In genomic region chr17:45228121-45228941, GRCh38 we compare ENCODE assay signal across 10 cellular contexts. TPM values are rescaled to one million over a fixed set of nuclear protein-coding genes. Genes with fewer than 3 reads are reported as not detected.
DNase-seq lines count a peak whose midpoint lies in the region; FAIRE-seq and TF ChIP-seq lines count a peak whose summit lies in the region.
"Had no signal": no experiment of that assay in that cellular context is flagged by ENCODE, and none has a peak within 500 bp of the region (broad histone marks: within the 10 kb centered on the region; RNA-seq: fewer than 3 reads in every experiment).

No MANE protein-coding gene starts in this region.

- H3K4me3 ChIP-seq in duodenal mucosa (ENCODE audit: low read depth in 1 of 2, low read length in 2 of 2) (peak overlapping the region; percentile 9 to 54), rectal smooth muscle tissue (ENCODE audit: low read length) (no peak overlapping the region)

- FAIRE-seq in GM12892 (lab: Jason Lieb, UNC) = no peak

- H3K27me3 ChIP-seq in duodenal mucosa (ENCODE audit: control insufficient read depth in 1 of 2, insufficient read depth in 2 of 2, low read length in 2 of 2) (peaks cover 0 to 3% of the 10 kb centered on the region in 2 donors), rectal smooth muscle tissue (ENCODE audit: control insufficient read depth, insufficient read depth, low read length) (no peaks in the 10 kb centered on the region)

- TF ChIP-seq POLR2A in GM12892 (IDR thresholded peaks at IDR 0.05; ENCODE audit: low read depth, low read length) = peak; percentile 35; the same call in 1 of the 2 replicates

- H3K9me3 ChIP-seq in duodenal mucosa (ENCODE audit: control insufficient read depth in 1 of 2, low read length in 2 of 2) = no peaks in the 10 kb centered on the region

- H3K27ac ChIP-seq in duodenal mucosa (ENCODE audit: low read depth, low read length) (peak overlapping the region; percentile 75), rectal smooth muscle tissue (ENCODE audit: low read depth, low read length) (peak overlapping the region; percentile 48)

- H3K9ac ChIP-seq in duodenal mucosa (ENCODE audit: low read depth in 1 of 2, low read length in 2 of 2) = peak overlapping the region; percentile 49 to 60
- peak overlapping the region; percentile 19 for H3K9ac ChIP-seq in rectal smooth muscle tissue (ENCODE audit: low read length)

- DNase-seq in GM12892 (ENCODE audit: insufficient read length) (peak; percentile 14), RPMI7951 (ENCODE audit: low read depth) (peak; percentile 31), globus pallidus (ENCODE audit: low spot score) (no peak), NCI-H2196 (lab: John Stamatoyannopoulos, UW; ENCODE audit: unreplicated experiment) (no peak), HuH-7.5 (ENCODE audit: low spot score) (no peak), OCI-M1 (lab: John Stamatoyannopoulos, UW) (no peak)
- DNase-seq: NCI-H510A treated with DMSO at 0.1 percent for 48 hours had no signal

- H3K4me1 ChIP-seq in duodenal mucosa (ENCODE audit: control insufficient read depth in 1 of 2, insufficient read depth in 2 of 2, low read length in 2 of 2) (peaks cover 55 to 76% of the 10 kb centered on the region in 2 donors), rectal smooth muscle tissue (ENCODE audit: control insufficient read depth, insufficient read depth, low read length) (peaks cover 2% of the 10 kb centered on the region)

- H3K36me3 ChIP-seq in duodenal mucosa (ENCODE audit: control insufficient read depth in 1 of 2, insufficient read depth in 2 of 2, low read length in 2 of 2) = no peaks in the 10 kb centered on the region
- H3K36me3 ChIP-seq in rectal smooth muscle tissue (ENCODE audit: control insufficient read depth, insufficient read depth, low read length) = no peaks in the 10 kb centered on the region

RNA-seq across cellular contexts. Expression of gene FMNL1, which starts 6.6 kb away (rescaled TPM):
- 54.8 TPM for polyA plus RNA-seq in GM12892 (2012; ENCODE audit: missing spikeins)
- 10.3 and 13.1 TPM in 2 replicates for total RNA-seq in RPMI7951 (2014; rRNA removed; shearing (Covaris generic))

RNA-seq across cellular contexts. Expression of gene SPATA32, which starts 33.6 kb away (rescaled TPM):
- 0.74 TPM for polyA plus RNA-seq in GM12892 (2012; ENCODE audit: missing spikeins)
- not detected in 2 replicates for total RNA-seq in RPMI7951 (2014; rRNA removed; shearing (Covaris generic))
- total RNA-seq: dermis microvascular lymphatic vessel endothelial cell had no signal

Comparison
In these comparisons a context has a peak if more than half of its experiments do, and no peak if none do; other contexts are left out.
1. DNase-seq: peak in GM12892 (single experiment) and RPMI7951 (single experiment); none in globus pallidus (single experiment), NCI-H2196 (single experiment), HuH-7.5 (single experiment) and OCI-M1 (single experiment).